ENCODE assay signal across 8 cellular contexts in genomic region chr9:128092199-128092977, GRCh38. TPM values are rescaled to one million over a fixed set of nuclear protein-coding genes. Genes with fewer than 3 reads are reported as not detected.
DNase-seq lines count a peak whose midpoint lies in the region; ATAC-seq and TF ChIP-seq lines count a peak whose summit lies in the region.

No MANE protein-coding gene starts in this region.

- peak overlapping the region in 2 of 3 donors; percentile 62 to 70 for H3K4me3 Mint-ChIP-seq in T-cell

- peaks cover 7% of the 10 kb centered on the region for H3K36me3 Mint-ChIP-seq in T-cell

- peaks cover 62 to 100% (median 93%) of the 10 kb centered on the region in 11 experiments; a peak in 21 of 22 replicates for H4K20me1 ChIP-seq in BLaER1 treated with 17β-estradiol and CSF1 and Interleukin-3, amounts not matched to agents 10 nM and 100 nM
- no peaks in the 10 kb centered on the region for H4K20me1 ChIP-seq in fibroblast of lung (ENCODE audit: control insufficient read depth, extremely low read depth, insufficient read depth, low read length)

- CTCF ChIA-PET in T-cell (lab: Charles Lee), result interaction anchor here (0.6 to 1.4 kb wide), 6 partner anchors 14 to 62 kb away, joined by 3 to 5 read pairs (median 4); partner anchors contain the start of gene NAIF1 (in 1 of the 2)

- H3K27ac Mint-ChIP-seq in T-cell, result peak overlapping the region; percentile 80 to 93

- H3K27me3 Mint-ChIP-seq in T-cell, result no peaks in the 10 kb centered on the region

- peak overlapping the region; percentile 51 to 96 (median 76); a peak in 20 of 22 replicates for H3K27ac ChIP-seq in BLaER1 treated with 17β-estradiol and CSF1 and Interleukin-3, amounts not matched to agents 10 nM and 100 nM
- peak overlapping the region; percentile 96 for H3K27ac ChIP-seq in fibroblast of lung (ENCODE audit: insufficient read depth, low read length)
- peak overlapping the region; percentile 92 for H3K27ac ChIP-seq in rectal smooth muscle tissue (ENCODE audit: low read depth, low read length)

- no peak for TF ChIP-seq CTCF in fibroblast of lung (conservative IDR thresholded peaks at IDR 0.05 in 1 of 2, IDR thresholded peaks at IDR 0.05 in 1 of 2; ENCODE audit: low read depth in 1 of 2, low read length in 2 of 2)

- peaks cover 63% of the 10 kb centered on the region for H3K79me2 ChIP-seq in fibroblast of lung (ENCODE audit: control insufficient read depth, insufficient read depth, low read length)

- POLR2A ChIA-PET in T-cell (lab: Charles Lee), result interaction anchor here (0.7 kb wide), 2 partner anchors 20 to 141 kb away, joined by 3 read pairs; no protein-coding TSS in a partner anchor

- ATAC-seq in T-cell (replicated peaks in 1 of 4) (peak in 1 of 4 experiments; percentile 3), GM21367 (IDR thresholded peaks at IDR 0.05; ENCODE audit: unreplicated experiment) (no peak)

- H3K4me1 ChIP-seq in BLaER1 treated with 17β-estradiol and CSF1 and Interleukin-3, amounts not matched to agents 10 nM and 100 nM, result peaks cover 88 to 99% (median 93%) of the 10 kb centered on the region in 10 experiments
- H3K4me1 ChIP-seq in fibroblast of lung (ENCODE audit: control insufficient read depth, extremely low read depth, insufficient read depth, low read length), result peaks cover 34% of the 10 kb centered on the region
- H3K4me1 ChIP-seq in rectal smooth muscle tissue (ENCODE audit: control insufficient read depth, insufficient read depth, low read length), result peaks cover 24% of the 10 kb centered on the region

- no peak for DNase-seq in T-cell
- no peak for DNase-seq in fibroblast of lung (ENCODE audit: low read depth in 2 of 2)
- DNase-seq in NCI-H187 treated with DMSO at 0.1 percent for 48 hours (lab: John Stamatoyannopoulos, UW), result no peak
- DNase-seq in NCI-H187 (lab: John Stamatoyannopoulos, UW), result no peak
- DNase-seq in AG08395 (ENCODE audit: low spot score), result no peak

- H2AFZ ChIP-seq in fibroblast of lung (ENCODE audit: low read length), result no peak overlapping the region

- H3K9me3 Mint-ChIP-seq in T-cell, result no peaks in the 10 kb centered on the region

- peak overlapping the region in 1 of 10 experiments; percentile 10; a peak in 4 of 20 replicates for H3K4me3 ChIP-seq in BLaER1 treated with 17β-estradiol and CSF1 and Interleukin-3, amounts not matched to agents 10 nM and 100 nM
- H3K4me3 ChIP-seq in fibroblast of lung (replicated peaks in 1 of 4; ENCODE audit: control extremely low read depth in 1 of 4, insufficient read depth in 1 of 4, low read depth in 3 of 4, low read length in 4 of 4) (peak overlapping the region; percentile 0 to 64 (median 35)), rectal smooth muscle tissue (ENCODE audit: low read length) (no peak overlapping the region)

- H3K9ac ChIP-seq in BLaER1 treated with 17β-estradiol and CSF1 and Interleukin-3, amounts not matched to agents 10 nM and 100 nM, result peak overlapping the region; percentile 58 to 84 (median 67); a peak in 21 of 22 replicates
- H3K9ac ChIP-seq in fibroblast of lung (ENCODE audit: insufficient read depth, low read length) (peak overlapping the region; percentile 38), rectal smooth muscle tissue (ENCODE audit: low read length) (no peak overlapping the region)

- H3K4me2 ChIP-seq in BLaER1 treated with 17β-estradiol and CSF1 and Interleukin-3, amounts not matched to agents 10 nM and 100 nM, result peak overlapping the region; percentile 70 to 94 (median 87)
- peak overlapping the region; percentile 94 for H3K4me2 ChIP-seq in fibroblast of lung (ENCODE audit: extremely low read depth, insufficient read depth, low read length)

- H3K36me3 ChIP-seq in BLaER1 treated with 17β-estradiol and CSF1 and Interleukin-3, amounts not matched to agents 10 nM and 100 nM, result peaks cover 0 to 64% (median 23%) of the 10 kb centered on the region in 11 experiments; a peak in 16 of 22 replicates
- H3K36me3 ChIP-seq in fibroblast of lung (ENCODE audit: control insufficient read depth, insufficient read depth, low read length) (peaks cover 2% of the 10 kb centered on the region), rectal smooth muscle tissue (ENCODE audit: control insufficient read depth, insufficient read depth, low read length) (no peaks in the 10 kb centered on the region)

- no peaks in the 10 kb centered on the region for H3K27me3 ChIP-seq in BLaER1 treated with 17β-estradiol and CSF1 and Interleukin-3, amounts not matched to agents 10 nM and 100 nM
- H3K27me3 ChIP-seq in fibroblast of lung (ENCODE audit: control insufficient read depth, insufficient read depth, low read length) (no peaks in the 10 kb centered on the region), rectal smooth muscle tissue (ENCODE audit: control insufficient read depth, insufficient read depth, low read length) (no peaks in the 10 kb centered on the region)

- H3K9me3 ChIP-seq in BLaER1 treated with 17β-estradiol and CSF1 and Interleukin-3, amounts not matched to agents 10 nM and 100 nM (replicated peaks in 1 of 11), result no peaks in the 10 kb centered on the region
- H3K9me3 ChIP-seq in fibroblast of lung (ENCODE audit: control insufficient read depth, insufficient read depth, low read depth, low read length), result no peaks in the 10 kb centered on the region

- H3K4me1 Mint-ChIP-seq in T-cell, result peaks cover 70 to 84% (median 83%) of the 10 kb centered on the region in 3 donors

RNA-seq across cellular contexts. Expression of gene SLC25A25, which starts 24.4 kb away (rescaled TPM):
- 10 to 100 TPM; 11.8 to 21.0 (median 17.3) TPM for total RNA-seq in T-cell
- total RNA-seq in fibroblast of lung, result 24.1 and 30.7 TPM in 2 replicates
- 11.2 and 14.0 TPM in 2 replicates for polyA plus RNA-seq in fibroblast of lung
- polyA plus RNA-seq in fibroblast of lung (2012), result 14.1 and 16.2 TPM in 2 replicates
- 19.2 and 22.6 TPM in 2 replicates for polyA minus RNA-seq in fibroblast of lung (ENCODE audit: low replicate concordance)

RNA-seq across cellular contexts. Expression of gene NAIF1, which starts 25.3 kb away (rescaled TPM):
- total RNA-seq in T-cell, result 10 to 100 TPM; 11.6 to 14.9 (median 13.8) TPM
- total RNA-seq in fibroblast of lung, result 12.6 and 13.2 TPM in 2 replicates
- polyA plus RNA-seq in fibroblast of lung, result 5.5 and 7.1 TPM in 2 replicates
- polyA plus RNA-seq in fibroblast of lung (2012), result 6.4 and 8.0 TPM in 2 replicates
- polyA minus RNA-seq in fibroblast of lung (ENCODE audit: low replicate concordance), result 3.0 and 20.0 TPM in 2 replicates

RNA-seq across cellular contexts. Expression of gene PTGES2, which starts 35.1 kb away (rescaled TPM):
- total RNA-seq in T-cell (10 to 100 TPM; 60.2 to 91.7 (median 79.2) TPM), fibroblast of lung (57.3 and 57.6 TPM in 2 replicates)
- 44.8 and 60.7 TPM in 2 replicates for polyA plus RNA-seq in fibroblast of lung
- 47.2 and 75.5 TPM in 2 replicates for polyA plus RNA-seq in fibroblast of lung (2012)
- 38.8 and 98.7 TPM in 2 replicates for polyA minus RNA-seq in fibroblast of lung (ENCODE audit: low replicate concordance)

RNA-seq across cellular contexts. Expression of gene LCN2, which starts 56.9 kb away (rescaled TPM):
- total RNA-seq in T-cell (not detected), fibroblast of lung (not detected in 2 replicates)
- not detected in 2 replicates for polyA plus RNA-seq in fibroblast of lung
- polyA plus RNA-seq in fibroblast of lung (2012), result not detected in 2 replicates
- not detected in 2 replicates for polyA minus RNA-seq in fibroblast of lung (ENCODE audit: low replicate concordance)
